In genomic region chr2:218852911-218853667, GRCh38 we compare ENCODE assay signal across 8 cellular contexts. TPM values are rescaled to one million over a fixed set of nuclear protein-coding genes. Genes with fewer than 3 reads are reported as not detected.
DNase-seq lines count a peak whose midpoint lies in the region; ATAC-seq and TF ChIP-seq lines count a peak whose summit lies in the region.

No MANE protein-coding gene starts in this region.

- no peak overlapping the region for H3K4me3 Mint-ChIP-seq in immature natural killer cell

- H3K27ac Mint-ChIP-seq in immature natural killer cell, result no peak overlapping the region

- H3K9me3 Mint-ChIP-seq in immature natural killer cell, result no peaks in the 10 kb centered on the region

- peaks cover 16 to 29% (median 18%) of the 10 kb centered on the region in 3 donors for H3K27me3 Mint-ChIP-seq in immature natural killer cell (ENCODE audit: low read depth in 3 of 3)

- peak; percentile 76 for DNase-seq in GM12865 (ENCODE audit: low read depth)
- peak; percentile 18 for DNase-seq in NCI-H1048 (lab: John Stamatoyannopoulos, UW)
- DNase-seq in T-helper 9 cell, result peak; percentile 64
- peak; percentile 16 for DNase-seq in astrocyte of the cerebellum (ENCODE audit: low read depth)
- DNase-seq in immature natural killer cell, result peak; percentile 27 to 32 (median 32)
- peak; percentile 33 to 53 for DNase-seq in stimulated activated CD4-positive, alpha-beta T cell treated with anti-CD3 and anti-CD28 coated beads, Interleukin-1b, Interleukin-23, amount 100 ng/mL, for 1 hour (ENCODE audit: low read depth in 2 of 2)
- no peak for DNase-seq in epidermal melanocyte (ENCODE audit: insufficient read length, low spot score)

- in situ Hi-C loops in astrocyte of the cerebellum (cut with HindIII; ENCODE audit: low sequenced_read_pairs), result no loop called here

- TF ChIP-seq CTCF in GM12865 (IDR thresholded peaks at IDR 0.05; ENCODE audit: insufficient read depth, low read depth, low read length, missing control alignments) (peak; percentile 74), astrocyte of the cerebellum (IDR thresholded peaks at IDR 0.05; ENCODE audit: low read depth, low read length, missing control alignments) (peak; percentile 70)

- no peaks in the 10 kb centered on the region for H3K4me1 Mint-ChIP-seq in immature natural killer cell

- ATAC-seq in HG03469 (IDR thresholded peaks at IDR 0.05; ENCODE audit: unreplicated experiment), result no peak

- no peaks in the 10 kb centered on the region for H3K36me3 Mint-ChIP-seq in immature natural killer cell

- H3K4me3 ChIP-seq in GM12865 (ENCODE audit: low read depth, low read length), result no peak overlapping the region
- no peak overlapping the region for H3K4me3 ChIP-seq in astrocyte of the cerebellum (ENCODE audit: low read depth, low read length)

RNA-seq across cellular contexts. Expression of gene WNT6, which starts 6.5 kb away (rescaled TPM):
- under 1 TPM in 1 of 3 donors, not detected in 2; 0.22 TPM for polyA plus RNA-seq in immature natural killer cell

RNA-seq across cellular contexts. Expression of gene PRKAG3, which starts 21.5 kb away (rescaled TPM):
- not detected for polyA plus RNA-seq in immature natural killer cell

RNA-seq across cellular contexts. Expression of gene WNT10A, which starts 27.6 kb away (rescaled TPM):
- under 1 TPM in 1 of 3 donors, not detected in 2; 0.19 TPM for polyA plus RNA-seq in immature natural killer cell
